ENCODE assay signal across 1 cellular context in the genomic region with DNA sequence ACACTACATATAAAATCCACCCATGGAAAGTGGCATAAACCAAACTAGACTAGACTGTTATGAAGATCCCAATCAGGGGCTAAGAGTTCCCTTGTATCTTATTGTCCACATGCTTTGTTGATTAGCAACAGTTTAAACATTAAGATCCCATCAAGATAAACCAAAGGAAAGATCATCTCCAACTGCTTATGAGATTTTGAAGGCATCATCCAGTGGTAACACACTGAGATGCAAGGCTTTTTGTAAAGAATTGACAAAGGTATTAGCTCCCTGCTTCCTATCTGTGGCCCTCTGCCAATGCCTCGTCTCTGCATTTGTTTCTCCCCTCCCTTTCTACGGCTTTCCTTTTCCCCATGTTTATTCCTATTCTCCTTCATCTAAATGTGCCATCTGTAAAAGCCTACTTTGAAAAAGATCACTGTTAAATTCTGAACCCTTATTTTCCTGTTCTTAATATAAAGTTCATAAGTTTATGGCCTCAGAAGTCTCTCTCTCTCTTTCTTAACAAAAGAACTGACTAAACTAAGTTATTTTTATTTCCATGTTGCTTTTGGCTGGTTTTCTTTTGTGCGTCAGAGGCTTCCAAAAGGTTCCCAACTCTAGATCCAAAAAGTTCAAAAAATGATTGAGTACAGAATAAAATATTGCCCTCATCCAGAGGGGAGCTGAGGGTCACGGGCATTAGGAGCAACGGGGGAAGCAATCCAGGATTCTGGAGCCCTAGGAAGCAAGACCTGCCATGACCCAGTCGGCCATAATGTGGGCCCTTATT.
TF ChIP-seq lines count a peak whose summit lies in the region.

No MANE protein-coding gene starts in this region.

TF ChIP-seq in GM12878, 131 proteins besides CTCF, POLR2A, EP300 and RAD21:
- TF ChIP-seq, protein P1, sequence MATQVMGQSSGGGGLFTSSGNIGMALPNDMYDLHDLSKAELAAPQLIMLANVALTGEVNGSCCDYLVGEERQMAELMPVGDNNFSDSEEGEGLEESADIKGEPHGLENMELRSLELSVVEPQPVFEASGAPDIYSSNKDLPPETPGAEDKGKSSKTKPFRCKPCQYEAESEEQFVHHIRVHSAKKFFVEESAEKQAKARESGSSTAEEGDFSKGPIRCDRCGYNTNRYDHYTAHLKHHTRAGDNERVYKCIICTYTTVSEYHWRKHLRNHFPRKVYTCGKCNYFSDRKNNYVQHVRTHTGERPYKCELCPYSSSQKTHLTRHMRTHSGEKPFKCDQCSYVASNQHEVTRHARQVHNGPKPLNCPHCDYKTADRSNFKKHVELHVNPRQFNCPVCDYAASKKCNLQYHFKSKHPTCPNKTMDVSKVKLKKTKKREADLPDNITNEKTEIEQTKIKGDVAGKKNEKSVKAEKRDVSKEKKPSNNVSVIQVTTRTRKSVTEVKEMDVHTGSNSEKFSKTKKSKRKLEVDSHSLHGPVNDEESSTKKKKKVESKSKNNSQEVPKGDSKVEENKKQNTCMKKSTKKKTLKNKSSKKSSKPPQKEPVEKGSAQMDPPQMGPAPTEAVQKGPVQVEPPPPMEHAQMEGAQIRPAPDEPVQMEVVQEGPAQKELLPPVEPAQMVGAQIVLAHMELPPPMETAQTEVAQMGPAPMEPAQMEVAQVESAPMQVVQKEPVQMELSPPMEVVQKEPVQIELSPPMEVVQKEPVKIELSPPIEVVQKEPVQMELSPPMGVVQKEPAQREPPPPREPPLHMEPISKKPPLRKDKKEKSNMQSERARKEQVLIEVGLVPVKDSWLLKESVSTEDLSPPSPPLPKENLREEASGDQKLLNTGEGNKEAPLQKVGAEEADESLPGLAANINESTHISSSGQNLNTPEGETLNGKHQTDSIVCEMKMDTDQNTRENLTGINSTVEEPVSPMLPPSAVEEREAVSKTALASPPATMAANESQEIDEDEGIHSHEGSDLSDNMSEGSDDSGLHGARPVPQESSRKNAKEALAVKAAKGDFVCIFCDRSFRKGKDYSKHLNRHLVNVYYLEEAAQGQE (IDR thresholded peaks at IDR 0.05; ENCODE audit: low read depth, low read length), result no peak
- no peak for TF ChIP-seq PAX8 (IDR thresholded peaks at IDR 0.05)
- TF ChIP-seq, protein P2, sequence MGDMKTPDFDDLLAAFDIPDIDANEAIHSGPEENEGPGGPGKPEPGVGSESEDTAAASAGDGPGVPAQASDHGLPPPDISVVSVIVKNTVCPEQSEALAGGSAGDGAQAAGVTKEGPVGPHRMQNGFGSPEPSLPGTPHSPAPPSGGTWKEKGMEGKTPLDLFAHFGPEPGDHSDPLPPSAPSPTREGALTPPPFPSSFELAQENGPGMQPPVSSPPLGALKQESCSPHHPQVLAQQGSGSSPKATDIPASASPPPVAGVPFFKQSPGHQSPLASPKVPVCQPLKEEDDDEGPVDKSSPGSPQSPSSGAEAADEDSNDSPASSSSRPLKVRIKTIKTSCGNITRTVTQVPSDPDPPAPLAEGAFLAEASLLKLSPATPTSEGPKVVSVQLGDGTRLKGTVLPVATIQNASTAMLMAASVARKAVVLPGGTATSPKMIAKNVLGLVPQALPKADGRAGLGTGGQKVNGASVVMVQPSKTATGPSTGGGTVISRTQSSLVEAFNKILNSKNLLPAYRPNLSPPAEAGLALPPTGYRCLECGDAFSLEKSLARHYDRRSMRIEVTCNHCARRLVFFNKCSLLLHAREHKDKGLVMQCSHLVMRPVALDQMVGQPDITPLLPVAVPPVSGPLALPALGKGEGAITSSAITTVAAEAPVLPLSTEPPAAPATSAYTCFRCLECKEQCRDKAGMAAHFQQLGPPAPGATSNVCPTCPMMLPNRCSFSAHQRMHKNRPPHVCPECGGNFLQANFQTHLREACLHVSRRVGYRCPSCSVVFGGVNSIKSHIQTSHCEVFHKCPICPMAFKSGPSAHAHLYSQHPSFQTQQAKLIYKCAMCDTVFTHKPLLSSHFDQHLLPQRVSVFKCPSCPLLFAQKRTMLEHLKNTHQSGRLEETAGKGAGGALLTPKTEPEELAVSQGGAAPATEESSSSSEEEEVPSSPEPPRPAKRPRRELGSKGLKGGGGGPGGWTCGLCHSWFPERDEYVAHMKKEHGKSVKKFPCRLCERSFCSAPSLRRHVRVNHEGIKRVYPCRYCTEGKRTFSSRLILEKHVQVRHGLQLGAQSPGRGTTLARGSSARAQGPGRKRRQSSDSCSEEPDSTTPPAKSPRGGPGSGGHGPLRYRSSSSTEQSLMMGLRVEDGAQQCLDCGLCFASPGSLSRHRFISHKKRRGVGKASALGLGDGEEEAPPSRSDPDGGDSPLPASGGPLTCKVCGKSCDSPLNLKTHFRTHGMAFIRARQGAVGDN (IDR thresholded peaks at IDR 0.05), result peak; percentile 23; the same call in 1 of the 2 replicates
